ENCODE assay signal across 11 cellular contexts in the genomic region with DNA sequence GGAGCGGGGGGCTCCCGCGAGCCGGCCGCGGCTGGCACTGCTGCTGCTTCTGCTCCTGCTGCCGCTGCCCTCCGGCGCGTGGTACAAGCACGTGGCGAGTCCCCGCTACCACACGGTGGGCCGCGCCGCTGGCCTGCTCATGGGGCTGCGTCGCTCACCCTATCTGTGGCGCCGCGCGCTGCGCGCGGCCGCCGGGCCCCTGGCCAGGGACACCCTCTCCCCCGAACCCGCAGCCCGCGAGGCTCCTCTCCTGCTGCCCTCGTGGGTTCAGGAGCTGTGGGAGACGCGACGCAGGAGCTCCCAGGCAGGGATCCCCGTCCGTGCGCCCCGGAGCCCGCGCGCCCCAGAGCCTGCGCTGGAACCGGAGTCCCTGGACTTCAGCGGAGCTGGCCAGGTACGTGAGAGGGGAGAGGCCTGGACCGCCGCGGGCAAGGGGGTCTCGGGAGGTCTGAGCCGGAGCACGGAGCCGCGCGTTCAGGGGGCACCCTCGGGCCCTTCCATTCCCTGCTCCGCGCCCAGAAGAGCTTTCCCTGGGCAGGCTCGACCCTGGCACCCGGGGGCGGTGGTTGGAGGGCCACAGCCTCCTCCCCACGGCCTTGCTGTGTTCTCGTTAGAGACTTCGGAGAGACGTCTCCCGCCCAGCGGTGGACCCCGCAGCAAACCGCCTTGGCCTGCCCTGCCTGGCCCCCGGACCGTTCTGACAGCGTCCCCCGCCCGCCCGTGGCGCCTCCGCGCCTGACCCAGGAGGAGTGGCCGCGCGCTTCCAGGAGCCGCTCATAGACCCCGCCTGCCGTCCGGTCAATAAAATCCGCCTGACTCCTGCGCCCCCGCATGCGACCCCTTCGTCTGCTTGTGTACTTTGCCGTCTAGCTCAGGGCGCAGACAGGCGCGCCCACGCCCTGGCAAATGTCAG. TPM values are rescaled to one million over a fixed set of nuclear protein-coding genes. Genes with fewer than 3 reads are reported as not detected.
DNase-seq lines count a peak whose midpoint lies in the region; TF ChIP-seq lines count a peak whose summit lies in the region.
"Had no signal": no experiment of that assay in that cellular context is flagged by ENCODE, and none has a peak within 500 bp of the region (broad histone marks: within the 10 kb centered on the region; RNA-seq: fewer than 3 reads in every experiment).

No MANE protein-coding gene starts in this region.

- DNase-seq in mammary epithelial cell = peak; percentile 19
- peak; percentile 70 for DNase-seq in neural progenitor cell (ENCODE audit: low spot score)
- no peak for DNase-seq in activated CD4-positive, alpha-beta memory T cell treated with anti-CD3 and anti-CD28 coated beads for 36 hours
- no peak for DNase-seq in SIG-M5 treated with dmso at 0.1 percent for 504 hours (lab: John Stamatoyannopoulos, UW; ENCODE audit: unreplicated experiment)
- DNase-seq in putamen (ENCODE audit: low spot score) = no peak
- DNase-seq: activated CD4-positive, alpha-beta T cell treated with anti-CD3 and anti-CD28 coated beads for 1 hour; amygdala; small intestine had no signal

- H2AFZ ChIP-seq in mammary epithelial cell (ENCODE audit: low read depth, low read length) (no peak overlapping the region), neural progenitor cell (replicated peaks) (peak overlapping the region; percentile 94)

- H4K20me1 ChIP-seq in mammary epithelial cell (ENCODE audit: insufficient read depth, low read length) (no peaks in the 10 kb centered on the region), neural progenitor cell (ENCODE audit: low read depth) (no peaks in the 10 kb centered on the region)

- H3K9ac ChIP-seq in ES-I3 (ENCODE audit: low read depth, low read length) = peak overlapping the region; percentile 62; the same call in 1 of the 2 replicates
- no peak overlapping the region for H3K9ac ChIP-seq in mammary epithelial cell (ENCODE audit: insufficient read depth, low read length)
- H3K9ac ChIP-seq in neural progenitor cell = no peak overlapping the region

- peak overlapping the region; percentile 71 for H3K4me3 Mint-ChIP-seq in neural progenitor cell
- no peak overlapping the region for H3K4me3 Mint-ChIP-seq in activated CD4-positive, alpha-beta memory T cell treated with anti-CD3 and anti-CD28 coated beads for 36 hours

- POLR2A ChIA-PET in activated CD4-positive, alpha-beta memory T cell treated with anti-CD3 and anti-CD28 coated beads for 36 hours (lab: Charles Lee) = interaction anchor here (0.7 to 1.1 kb wide), 3 partner anchors 8 to 135 kb away, joined by 3 to 5 read pairs (median 3); partner anchors contain the start of genes NTHL1, TRAF7 and TSC2

- CTCF ChIA-PET in mammary epithelial cell (lab: Charles Lee; ENCODE audit: low non-redundant PET) = interaction anchor here (0.7 kb wide), 1 partner anchor 120 kb away, joined by 5 read pairs; no protein-coding TSS in a partner anchor
- CTCF ChIA-PET in activated CD4-positive, alpha-beta memory T cell treated with anti-CD3 and anti-CD28 coated beads for 36 hours (lab: Charles Lee) = interaction anchor here (0.6 to 2.5 kb wide), 4 partner anchors 16 to 850 kb away, joined by 3 to 8 read pairs (median 4); no protein-coding TSS in a partner anchor

- dilution Hi-C loops in mammary epithelial cell (cut with HindIII; ENCODE audit: low sequenced_read_pairs) = no loop called here

- H3K27me3 ChIP-seq in mammary epithelial cell (ENCODE audit: insufficient read depth, low read length) (peaks cover 11% of the 10 kb centered on the region), neural progenitor cell (peaks cover 90% of the 10 kb centered on the region)

- TF ChIP-seq RAD21 in Ishikawa (IDR thresholded peaks at IDR 0.05; ENCODE audit: low read depth) = no peak

- no peak for TF ChIP-seq EP300 in Ishikawa (IDR thresholded peaks at IDR 0.05; ENCODE audit: borderline replicate concordance)

- H3F3A ChIP-seq in neural progenitor cell (ENCODE audit: low read depth) = peaks cover 4% of the 10 kb centered on the region

- H3K27ac ChIP-seq in mammary epithelial cell (ENCODE audit: insufficient read depth, low read depth, low read length) = no peak overlapping the region
- no peak overlapping the region for H3K27ac ChIP-seq in neural progenitor cell
- H3K27ac ChIP-seq: left lung had no signal

- no peak overlapping the region for H3K27ac Mint-ChIP-seq in neural progenitor cell
- no peak overlapping the region for H3K27ac Mint-ChIP-seq in activated CD4-positive, alpha-beta memory T cell treated with anti-CD3 and anti-CD28 coated beads for 36 hours

- 24% methylated on average over 14 of the region's 96 CpGs for WGBS in mammary epithelial cell (ENCODE audit: low coverage, missing lambda C conversion rate)

- peak overlapping the region; percentile 42 for H3K4me2 ChIP-seq in mammary epithelial cell (ENCODE audit: insufficient read depth, low read depth, low read length)
- H3K4me2 ChIP-seq in neural progenitor cell = peak overlapping the region; percentile 85

- peaks cover 39% of the 10 kb centered on the region for H3K27me3 Mint-ChIP-seq in neural progenitor cell (ENCODE audit: insufficient read depth, low read depth)
- peaks cover 30% of the 10 kb centered on the region for H3K27me3 Mint-ChIP-seq in activated CD4-positive, alpha-beta memory T cell treated with anti-CD3 and anti-CD28 coated beads for 36 hours

- in situ Hi-C loops in mammary epithelial cell (cut with MboI; ENCODE audit: low sequenced_read_pairs in 2 of 2) = loop anchor here (10.0 kb wide), 1 partner anchor 125 kb away; the partner anchor contains the start of gene RAB26 (in 2 of the 2)

- intact Hi-C loops in mammary epithelial cell (cut with micrococcal nuclease) = no loop called here
- intact Hi-C loops in activated CD4-positive, alpha-beta memory T cell treated with anti-CD3 and anti-CD28 coated beads for 36 hours (cut with micrococcal nuclease) = no loop called here

- H3K36me3 Mint-ChIP-seq in neural progenitor cell = no peaks in the 10 kb centered on the region
- H3K36me3 Mint-ChIP-seq in activated CD4-positive, alpha-beta memory T cell treated with anti-CD3 and anti-CD28 coated beads for 36 hours = no peaks in the 10 kb centered on the region

- peaks cover 6% of the 10 kb centered on the region; the same call in 1 of the 2 replicates for H3K4me1 ChIP-seq in ES-I3 (ENCODE audit: insufficient read depth, low read length)
- H3K4me1 ChIP-seq in mammary epithelial cell (ENCODE audit: insufficient read depth, low read length) = peaks cover 17% of the 10 kb centered on the region
- H3K4me1 ChIP-seq in neural progenitor cell = peaks cover 13% of the 10 kb centered on the region

- H3K79me2 ChIP-seq in mammary epithelial cell (ENCODE audit: insufficient read depth, low read length) (no peaks in the 10 kb centered on the region), neural progenitor cell (ENCODE audit: low read depth) (no peaks in the 10 kb centered on the region)

- TF ChIP-seq CTCF in mammary epithelial cell (conservative IDR thresholded peaks at IDR 0.05 in 1 of 2, IDR thresholded peaks at IDR 0.05 in 1 of 2; ENCODE audit: extremely low read depth in 1 of 2, insufficient read depth in 1 of 2, low read depth in 1 of 2, low read length in 2 of 2) (no peak), neural progenitor cell (IDR thresholded peaks at IDR 0.05) (no peak)

- BruUV-seq in mammary epithelial cell (replicated peaks; lab: Mats Ljungman, UMichigan) = no TSS peak

- H3K9me3 ChIP-seq in ES-I3 (ENCODE audit: control insufficient read depth, insufficient read depth, low read length) (no peaks in the 10 kb centered on the region), mammary epithelial cell (replicated peaks; ENCODE audit: insufficient read depth, low read length) (no peaks in the 10 kb centered on the region), neural progenitor cell (ENCODE audit: low read depth) (no peaks in the 10 kb centered on the region)
- H3K9me3 ChIP-seq: left lung had no signal

- H3K4me1 Mint-ChIP-seq in neural progenitor cell = peaks cover 16% of the 10 kb centered on the region
- H3K4me1 Mint-ChIP-seq in activated CD4-positive, alpha-beta memory T cell treated with anti-CD3 and anti-CD28 coated beads for 36 hours (ENCODE audit: low read depth) = peaks cover 13% of the 10 kb centered on the region

- H3K36me3 ChIP-seq in ES-I3 (ENCODE audit: insufficient read depth, low read length) (no peaks in the 10 kb centered on the region), mammary epithelial cell (ENCODE audit: insufficient read depth, low read length) (no peaks in the 10 kb centered on the region), neural progenitor cell (no peaks in the 10 kb centered on the region)
- H3K36me3 ChIP-seq: left lung had no signal

- H3K9me3 Mint-ChIP-seq in neural progenitor cell = no peaks in the 10 kb centered on the region
- no peaks in the 10 kb centered on the region for H3K9me3 Mint-ChIP-seq in activated CD4-positive, alpha-beta memory T cell treated with anti-CD3 and anti-CD28 coated beads for 36 hours

- H3K4me3 ChIP-seq in mammary epithelial cell (replicated peaks in 1 of 3; ENCODE audit: insufficient read depth in 1 of 3, low read depth in 2 of 3, low read length in 3 of 3) (no peak overlapping the region), neural progenitor cell (peak overlapping the region; percentile 44)
- H3K4me3 ChIP-seq: left lung had no signal

RNA-seq across cellular contexts. Expression of gene NPW, which starts 0.6 kb away (rescaled TPM):
- total RNA-seq in mammary epithelial cell (1 to 10 TPM in 1 of 2 donors, not detected in 1; 1.6 TPM), neural progenitor cell (ENCODE audit: low replicate concordance) (0.99 TPM in 1 of 2 replicates, not detected in the other)
- 0.18 TPM for polyA plus RNA-seq in mammary epithelial cell
- not detected for polyA minus RNA-seq in mammary epithelial cell
- 1 to 10 TPM; 1.3 to 2.0 TPM for total RNA-seq in activated CD4-positive, alpha-beta memory T cell treated with anti-CD3 and anti-CD28 coated beads for 36 hours

RNA-seq across cellular contexts. Expression of gene NHERF2, which starts 6.5 kb away (rescaled TPM):
- total RNA-seq in mammary epithelial cell (10 to 100 TPM in 1 of 2 donors, 1 to 10 TPM in 1; 8.3 to 19.0 TPM), neural progenitor cell (ENCODE audit: low replicate concordance) (3.0 and 9.1 TPM in 2 replicates)
- 9.5 TPM for polyA plus RNA-seq in mammary epithelial cell
- polyA minus RNA-seq in mammary epithelial cell = 0.62 TPM
- 1 to 10 TPM; 1.1 to 1.4 TPM for total RNA-seq in activated CD4-positive, alpha-beta memory T cell treated with anti-CD3 and anti-CD28 coated beads for 36 hours

RNA-seq across cellular contexts. Expression of gene ZNF598, which starts 10.6 kb away (rescaled TPM):
- total RNA-seq in mammary epithelial cell (100 to 1,000 TPM in 1 of 2 donors, 10 to 100 TPM in 1; 31.8 to 133 TPM), neural progenitor cell (ENCODE audit: low replicate concordance) (12.7 and 31.2 TPM in 2 replicates)
- 45.4 TPM for polyA plus RNA-seq in mammary epithelial cell
- 13.2 TPM for polyA minus RNA-seq in mammary epithelial cell
- 10 to 100 TPM; 67.2 to 67.6 TPM for total RNA-seq in activated CD4-positive, alpha-beta memory T cell treated with anti-CD3 and anti-CD28 coated beads for 36 hours

RNA-seq across cellular contexts. Expression of gene NTHL1, which starts 27.5 kb away (rescaled TPM):
- total RNA-seq in mammary epithelial cell (10 to 100 TPM; 11.3 to 23.2 TPM), neural progenitor cell (ENCODE audit: low replicate concordance) (26.3 and 43.6 TPM in 2 replicates)
- polyA plus RNA-seq in mammary epithelial cell = 21.3 TPM
- polyA minus RNA-seq in mammary epithelial cell = 13.9 TPM
- total RNA-seq in activated CD4-positive, alpha-beta memory T cell treated with anti-CD3 and anti-CD28 coated beads for 36 hours = 10 to 100 TPM; 24.3 to 26.2 TPM

RNA-seq across cellular contexts. Expression of gene TSC2, which starts 27.6 kb away (rescaled TPM):
- total RNA-seq in mammary epithelial cell (10 to 100 TPM; 56.2 to 92.0 TPM), neural progenitor cell (ENCODE audit: low replicate concordance) (55.1 and 63.4 TPM in 2 replicates)
- polyA plus RNA-seq in mammary epithelial cell = 33.9 TPM
- polyA minus RNA-seq in mammary epithelial cell = 155 TPM
- total RNA-seq in activated CD4-positive, alpha-beta memory T cell treated with anti-CD3 and anti-CD28 coated beads for 36 hours = 10 to 100 TPM; 56.6 to 63.9 TPM

Comparison
In these comparisons a context has a peak if more than half of its experiments do, and no peak if none do; other contexts are left out.
1. DNase-seq: peak in mammary epithelial cell (single experiment) and neural progenitor cell (single experiment); none in activated CD4-positive, alpha-beta memory T cell treated with anti-CD3 and anti-CD28 coated beads for 36 hours (single experiment), SIG-M5 treated with dmso at 0.1 percent for 504 hours (single experiment) and putamen (single experiment).